In the genomic region with DNA sequence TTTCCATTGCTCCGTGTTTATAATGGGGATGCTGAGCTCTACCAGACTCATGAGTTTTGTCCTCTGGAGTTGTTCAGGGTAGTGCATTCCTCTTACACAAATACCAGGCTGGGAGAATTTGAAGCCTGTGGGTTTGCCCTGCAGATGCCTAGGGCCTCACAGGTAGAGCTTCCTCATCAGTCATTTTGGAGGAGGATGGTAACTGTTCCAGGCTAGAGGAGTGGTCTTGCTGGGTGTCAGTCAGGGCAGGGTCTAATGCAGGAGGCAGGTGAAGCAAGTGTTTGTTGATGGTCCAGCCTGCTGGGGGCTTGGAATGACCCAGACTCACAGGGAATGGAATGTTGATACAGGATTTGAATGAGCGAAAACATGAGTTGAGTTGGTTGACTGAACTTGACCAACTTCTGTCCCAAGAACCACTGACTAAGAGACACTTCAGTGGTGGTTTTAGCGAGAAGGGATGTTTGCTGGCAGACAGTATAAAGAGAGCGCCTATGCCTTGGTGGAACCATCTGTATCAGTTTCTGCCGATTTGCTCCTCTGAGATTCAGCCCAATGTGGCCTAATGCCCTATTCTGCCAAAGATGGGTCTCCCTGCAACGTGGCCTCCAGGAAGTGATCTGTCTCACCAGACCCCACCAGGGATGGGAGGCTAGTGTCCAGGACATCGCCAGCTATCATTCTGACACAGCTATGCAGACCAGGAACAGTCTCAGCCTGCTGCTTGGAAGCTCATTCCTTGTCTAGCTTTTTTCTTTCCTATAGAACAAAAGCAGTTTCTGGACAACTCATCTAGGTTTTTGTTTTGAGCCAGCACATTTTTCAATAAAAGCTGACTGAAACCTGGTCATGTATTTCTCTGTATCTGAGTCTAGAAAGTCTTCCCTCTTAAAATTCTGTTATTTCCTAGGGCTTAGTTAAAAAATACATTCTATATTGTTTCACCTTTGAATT, we compare ENCODE assay signal across 18 cellular contexts. TPM values are rescaled to one million over a fixed set of nuclear protein-coding genes. Genes with fewer than 3 reads are reported as not detected.
A peak's percentile ranks its signal among the peaks of the same experiment; 100 is the strongest.
DNase-seq lines count a peak whose midpoint lies in the region; ATAC-seq and TF ChIP-seq lines count a peak whose summit lies in the region.
"Had no signal": no experiment of that assay in that cellular context is flagged by ENCODE, and none has a peak within 500 bp of the region (broad histone marks: within the 10 kb centered on the region; RNA-seq: fewer than 3 reads in every experiment).

No MANE protein-coding gene starts in this region.

- H3K36me3 ChIP-seq in RWPE2 (ENCODE audit: low read depth) = no peaks in the 10 kb centered on the region
- H3K36me3 ChIP-seq: brain microvascular endothelial cell, pancreas, thoracic aorta had no signal

- CTCF ChIA-PET in WTC11 (lab: Charles Lee) = interaction anchor here (1.3 kb wide), 1 partner anchor 250 kb away, joined by 3 read pairs; no protein-coding TSS in a partner anchor

- H3K27me3 Mint-ChIP-seq in activated naive CD8-positive, alpha-beta T cell = no peaks in the 10 kb centered on the region
- H3K27me3 Mint-ChIP-seq in activated naive CD8-positive, alpha-beta T cell treated with anti-CD3 and anti-CD28 coated beads for 36 hours = no peaks in the 10 kb centered on the region
- H3K27me3 Mint-ChIP-seq in activated T-helper 17 cell treated with anti-CD3 and anti-CD28 coated beads, Interleukin-2, amount 50 U/mL, for 72 hours = no peaks in the 10 kb centered on the region
- no peaks in the 10 kb centered on the region; the same call in 1 of the 2 replicates for H3K27me3 Mint-ChIP-seq in WTC11 (ENCODE audit: low read depth)

- no peak for TF ChIP-seq CTCF in RWPE2 (IDR thresholded peaks at IDR 0.05; ENCODE audit: poor library complexity, severe bottlenecking)
- no peak for TF ChIP-seq CTCF in WTC11 (IDR thresholded peaks at IDR 0.05)

- peak overlapping the region; percentile 87 for H3K27ac Mint-ChIP-seq in activated naive CD8-positive, alpha-beta T cell
- no peak overlapping the region for H3K27ac Mint-ChIP-seq in activated naive CD8-positive, alpha-beta T cell treated with anti-CD3 and anti-CD28 coated beads for 36 hours
- no peak overlapping the region for H3K27ac Mint-ChIP-seq in activated T-helper 17 cell treated with anti-CD3 and anti-CD28 coated beads, Interleukin-2, amount 50 U/mL, for 72 hours
- no peak overlapping the region for H3K27ac Mint-ChIP-seq in WTC11

- H3K9me3 Mint-ChIP-seq in activated naive CD8-positive, alpha-beta T cell (ENCODE audit: low read depth) = no peaks in the 10 kb centered on the region
- H3K9me3 Mint-ChIP-seq in activated naive CD8-positive, alpha-beta T cell treated with anti-CD3 and anti-CD28 coated beads for 36 hours = no peaks in the 10 kb centered on the region
- H3K9me3 Mint-ChIP-seq in activated T-helper 17 cell treated with anti-CD3 and anti-CD28 coated beads, Interleukin-2, amount 50 U/mL, for 72 hours = no peaks in the 10 kb centered on the region
- H3K9me3 Mint-ChIP-seq in WTC11 = no peaks in the 10 kb centered on the region
- H3K9me3 Mint-ChIP-seq: CD8-positive, alpha-beta memory T cell had no signal

- no peaks in the 10 kb centered on the region for H3K36me3 Mint-ChIP-seq in activated naive CD8-positive, alpha-beta T cell
- no peaks in the 10 kb centered on the region for H3K36me3 Mint-ChIP-seq in activated naive CD8-positive, alpha-beta T cell treated with anti-CD3 and anti-CD28 coated beads for 36 hours
- H3K36me3 Mint-ChIP-seq in activated T-helper 17 cell treated with anti-CD3 and anti-CD28 coated beads, Interleukin-2, amount 50 U/mL, for 72 hours (ENCODE audit: low read depth) = peaks cover 5% of the 10 kb centered on the region
- no peaks in the 10 kb centered on the region for H3K36me3 Mint-ChIP-seq in WTC11
- H3K36me3 Mint-ChIP-seq: CD8-positive, alpha-beta memory T cell had no signal

- H3K9me3 ChIP-seq in RWPE2 (ENCODE audit: severe bottlenecking) = no peaks in the 10 kb centered on the region
- H3K9me3 ChIP-seq: pancreas, thoracic aorta had no signal

- peaks cover 13% of the 10 kb centered on the region for H3K4me1 ChIP-seq in RWPE2 (ENCODE audit: insufficient read depth, poor library complexity, severe bottlenecking)

- no peak overlapping the region for H3K4me3 Mint-ChIP-seq in activated naive CD8-positive, alpha-beta T cell
- H3K4me3 Mint-ChIP-seq in activated naive CD8-positive, alpha-beta T cell treated with anti-CD3 and anti-CD28 coated beads for 36 hours = no peak overlapping the region
- H3K4me3 Mint-ChIP-seq in activated T-helper 17 cell treated with anti-CD3 and anti-CD28 coated beads, Interleukin-2, amount 50 U/mL, for 72 hours = no peak overlapping the region
- no peak overlapping the region for H3K4me3 Mint-ChIP-seq in WTC11
- H3K4me3 Mint-ChIP-seq: CD8-positive, alpha-beta memory T cell had no signal

- ATAC-seq in RWPE2 (ENCODE audit: low read depth) (no peak), WTC11 (no peak), HG02623 (IDR thresholded peaks at IDR 0.05; ENCODE audit: unreplicated experiment) (no peak)
- peak; percentile 54 for ATAC-seq in activated T-helper 17 cell treated with anti-CD3 and anti-CD28 coated beads, Interleukin-2, amount 50 U/mL, for 72 hours (replicated peaks)

- peak overlapping the region; percentile 32 for H3K27ac ChIP-seq in RWPE2 (ENCODE audit: poor library complexity, severe bottlenecking)
- H3K27ac ChIP-seq: brain microvascular endothelial cell, thoracic aorta had no signal

- H3K4me3 ChIP-seq in RWPE2 (ENCODE audit: severe bottlenecking) = no peak overlapping the region
- H3K4me3 ChIP-seq: pancreas, thoracic aorta had no signal

- no peaks in the 10 kb centered on the region for H3K27me3 ChIP-seq in RWPE2 (ENCODE audit: insufficient read depth, poor library complexity, severe bottlenecking)
- H3K27me3 ChIP-seq: brain microvascular endothelial cell, pancreas had no signal

- POLR2A ChIA-PET in WTC11 (lab: Charles Lee) = no interaction called here

- H3K4me1 Mint-ChIP-seq in activated naive CD8-positive, alpha-beta T cell (ENCODE audit: low read depth) = peaks cover 12% of the 10 kb centered on the region
- H3K4me1 Mint-ChIP-seq in activated naive CD8-positive, alpha-beta T cell treated with anti-CD3 and anti-CD28 coated beads for 36 hours = peaks cover 7% of the 10 kb centered on the region
- H3K4me1 Mint-ChIP-seq in activated T-helper 17 cell treated with anti-CD3 and anti-CD28 coated beads, Interleukin-2, amount 50 U/mL, for 72 hours = peaks cover 23% of the 10 kb centered on the region
- no peaks in the 10 kb centered on the region; the same call in 1 of the 2 replicates for H3K4me1 Mint-ChIP-seq in WTC11

- no peak for DNase-seq in activated naive CD8-positive, alpha-beta T cell treated with anti-CD3 and anti-CD28 coated beads for 36 hours
- DNase-seq in RWPE2 (ENCODE audit: low spot score) = no peak
- peak; percentile 72 for DNase-seq in renal cortical epithelial cell (ENCODE audit: low read depth)
- DNase-seq in WTC11 (ENCODE audit: low spot score) = no peak
- DNase-seq: brain microvascular endothelial cell; CD8-positive, alpha-beta memory T cell; cortex of kidney; DMS79; hypothalamus; kidney; NCI-H524; pancreas; SW 1271 had no signal

TF ChIP-seq in WTC11, 78 proteins besides CTCF, POLR2A, EP300 and RAD21:
- TF ChIP-seq, protein P1, sequence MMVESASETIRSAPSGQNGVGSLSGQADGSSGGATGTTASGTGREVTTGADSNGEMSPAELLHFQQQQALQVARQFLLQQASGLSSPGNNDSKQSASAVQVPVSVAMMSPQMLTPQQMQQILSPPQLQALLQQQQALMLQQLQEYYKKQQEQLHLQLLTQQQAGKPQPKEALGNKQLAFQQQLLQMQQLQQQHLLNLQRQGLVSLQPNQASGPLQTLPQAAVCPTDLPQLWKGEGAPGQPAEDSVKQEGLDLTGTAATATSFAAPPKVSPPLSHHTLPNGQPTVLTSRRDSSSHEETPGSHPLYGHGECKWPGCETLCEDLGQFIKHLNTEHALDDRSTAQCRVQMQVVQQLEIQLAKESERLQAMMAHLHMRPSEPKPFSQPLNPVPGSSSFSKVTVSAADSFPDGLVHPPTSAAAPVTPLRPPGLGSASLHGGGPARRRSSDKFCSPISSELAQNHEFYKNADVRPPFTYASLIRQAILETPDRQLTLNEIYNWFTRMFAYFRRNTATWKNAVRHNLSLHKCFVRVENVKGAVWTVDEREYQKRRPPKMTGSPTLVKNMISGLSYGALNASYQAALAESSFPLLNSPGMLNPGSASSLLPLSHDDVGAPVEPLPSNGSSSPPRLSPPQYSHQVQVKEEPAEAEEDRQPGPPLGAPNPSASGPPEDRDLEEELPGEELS (CRISPR knock-in tag; IDR thresholded peaks at IDR 0.05) = no peak
- TF ChIP-seq TEAD4 (CRISPR knock-in tag; IDR thresholded peaks at IDR 0.05) (no peak), CDX4 (CRISPR knock-in tag; IDR thresholded peaks at IDR 0.05; ENCODE audit: borderline replicate concordance) (no peak), ELF4 (CRISPR knock-in tag; IDR thresholded peaks at IDR 0.05; ENCODE audit: low read depth) (no peak), NFATC4 (CRISPR knock-in tag; IDR thresholded peaks at IDR 0.05) (no peak), ETV6 (CRISPR knock-in tag; IDR thresholded peaks at IDR 0.05) (no peak), RELA (CRISPR knock-in tag; IDR thresholded peaks at IDR 0.05; ENCODE audit: borderline replicate concordance) (no peak), ZNF138 (CRISPR knock-in tag; conservative IDR thresholded peaks at IDR 0.05) (no peak), MXD4 (CRISPR knock-in tag; IDR thresholded peaks at IDR 0.05; ENCODE audit: borderline replicate concordance) (no peak)
- TF ChIP-seq, protein P2, sequence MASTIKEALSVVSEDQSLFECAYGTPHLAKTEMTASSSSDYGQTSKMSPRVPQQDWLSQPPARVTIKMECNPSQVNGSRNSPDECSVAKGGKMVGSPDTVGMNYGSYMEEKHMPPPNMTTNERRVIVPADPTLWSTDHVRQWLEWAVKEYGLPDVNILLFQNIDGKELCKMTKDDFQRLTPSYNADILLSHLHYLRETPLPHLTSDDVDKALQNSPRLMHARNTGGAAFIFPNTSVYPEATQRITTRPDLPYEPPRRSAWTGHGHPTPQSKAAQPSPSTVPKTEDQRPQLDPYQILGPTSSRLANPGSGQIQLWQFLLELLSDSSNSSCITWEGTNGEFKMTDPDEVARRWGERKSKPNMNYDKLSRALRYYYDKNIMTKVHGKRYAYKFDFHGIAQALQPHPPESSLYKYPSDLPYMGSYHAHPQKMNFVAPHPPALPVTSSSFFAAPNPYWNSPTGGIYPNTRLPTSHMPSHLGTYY (CRISPR knock-in tag; IDR thresholded peaks at IDR 0.05) = no peak

RNA-seq across cellular contexts. Expression of gene IL1R2, which starts 9.3 kb away (rescaled TPM):
- under 1 TPM; 0.21 to 0.28 TPM for total RNA-seq in activated naive CD8-positive, alpha-beta T cell treated with anti-CD3 and anti-CD28 coated beads for 36 hours
- 10 to 100 TPM; 55.8 to 97.6 TPM for total RNA-seq in activated T-helper 17 cell treated with anti-CD3 and anti-CD28 coated beads, Interleukin-2, amount 50 U/mL, for 72 hours
- total RNA-seq in renal cortical epithelial cell (0.89 and 23.4 TPM in 2 replicates), WTC11 (2021) (0.22 TPM in 1 of 3 replicates, not detected in the others)
- total RNA-seq: myocyte had no signal
